ENCODE assay signal across 1 cellular context in genomic region chrX:46957299-46957698, GRCh38.
TF ChIP-seq lines count a peak whose summit lies in the region.

No MANE protein-coding gene starts in this region.

TF ChIP-seq in HEK293T, 16 proteins besides CTCF, POLR2A, EP300 and RAD21 (continued from another document):
- TF ChIP-seq FOXA1 (IDR thresholded peaks at IDR 0.05), result no peak
- TF ChIP-seq SUZ12 (IDR thresholded peaks at IDR 0.05), result no peak
- TF ChIP-seq FOXK2 (IDR thresholded peaks at IDR 0.05), result no peak
- TF ChIP-seq BHLHE40 (IDR thresholded peaks at IDR 0.05; ENCODE audit: borderline replicate concordance), result no peak
- no peak for TF ChIP-seq HDGF (IDR thresholded peaks at IDR 0.05; ENCODE audit: borderline replicate concordance)
